In the genomic region with DNA sequence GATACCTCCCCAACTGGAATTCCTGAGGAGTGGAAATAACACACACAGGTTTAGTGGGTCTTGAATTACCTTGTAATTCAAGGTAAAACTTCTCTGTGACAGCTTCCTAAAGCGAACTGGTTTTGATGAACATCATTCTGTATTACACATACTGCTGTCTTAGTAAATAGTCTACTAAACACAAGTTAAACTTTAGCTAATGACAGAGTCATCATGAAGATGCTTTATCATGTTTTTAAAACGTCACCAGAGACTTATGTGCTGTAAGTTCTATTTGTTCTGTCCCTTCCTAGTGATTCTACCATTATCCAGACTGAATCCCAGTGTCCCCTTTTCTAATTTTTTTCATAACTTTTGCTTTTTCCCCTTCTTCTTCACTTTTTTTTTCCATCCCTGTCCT, we compare ENCODE assay signal across 29 cellular contexts.
"Had no signal": no experiment of that assay in that cellular context is flagged by ENCODE, and none has a peak within 500 bp of the region (broad histone marks: within the 10 kb centered on the region; RNA-seq: fewer than 3 reads in every experiment).

No MANE protein-coding gene starts in this region.

- DNase-seq: activated B cell treated with CpG ODN at 0.5 μM for 24 hours; activated CD4-positive, alpha-beta T cell treated with anti-CD3 and anti-CD28 coated beads, Interleukin-2, amount 50 U/mL, for 1 hour; activated CD8-positive, alpha-beta memory T cell treated with anti-CD3 and anti-CD28 coated beads, Interleukin-2, amount 10 ng/mL, durations not matched to agents 7 days and 5 days; activated CD8-positive, alpha-beta T cell treated with anti-CD3 and anti-CD28 coated beads for 36 hours; activated naive CD8-positive, alpha-beta T cell treated with anti-CD3 and anti-CD28 coated beads, Interleukin-2, amount 50 U/mL, for 24 hours; activated T-cell treated with anti-CD3 and anti-CD28 coated beads, Interleukin-2, amount 50 U/mL, for 48 hours; amygdala; central memory CD4-positive, alpha-beta T cell; foreskin fibroblast; heart right ventricle; left cardiac atrium; naive thymus-derived CD8-positive, alpha-beta T cell; retina; stimulated activated CD4-positive, alpha-beta T cell treated with anti-CD3 and anti-CD28 coated beads, Interleukin-12 subunit alpha, Interleukin-12 subunit beta, amount 100 ng/mL, for 4 hours; stimulated activated CD4-positive, alpha-beta T cell treated with anti-CD3 and anti-CD28 coated beads, Interleukin-4, amount 100 ng/mL, for 1 hour; T-helper 1 cell; trophoblast cell; uterus had no signal

- H3K4me1 Mint-ChIP-seq: activated B cell treated with CpG ODN at 0.5 μM for 24 hours; activated naive CD8-positive, alpha-beta T cell treated with anti-CD3 and anti-CD28 coated beads, Interleukin-2, amount 50 U/mL, for 24 hours; naive thymus-derived CD8-positive, alpha-beta T cell had no signal

- FAIRE-seq: endothelial cell of umbilical vein had no signal

- H3K27me3 Mint-ChIP-seq: activated B cell treated with CpG ODN at 0.5 μM for 24 hours; activated CD8-positive, alpha-beta memory T cell treated with anti-CD3 and anti-CD28 coated beads, Interleukin-2, amount 10 ng/mL, durations not matched to agents 7 days and 5 days; activated CD8-positive, alpha-beta T cell treated with anti-CD3 and anti-CD28 coated beads for 36 hours; activated naive CD4-positive, alpha-beta T cell treated with anti-CD3 and anti-CD28 coated beads, Interleukin-2, amount 50 U/mL, for 24 hours; activated naive CD8-positive, alpha-beta T cell treated with anti-CD3 and anti-CD28 coated beads, Interleukin-2, amount 50 U/mL, for 24 hours; naive thymus-derived CD8-positive, alpha-beta T cell; progenitor cell of endocrine pancreas; stimulated activated naive CD8-positive, alpha-beta T cell treated with anti-CD3 and anti-CD28 coated beads, Interleukin-15, Interleukin-2, amounts not matched to agents 100 ng/mL and 50 ng/mL, for 24 hours had no signal

- H3K4me3 Mint-ChIP-seq: activated B cell treated with CpG ODN at 0.5 μM for 24 hours; activated CD8-positive, alpha-beta memory T cell treated with anti-CD3 and anti-CD28 coated beads, Interleukin-2, amount 10 ng/mL, durations not matched to agents 7 days and 5 days; activated CD8-positive, alpha-beta T cell treated with anti-CD3 and anti-CD28 coated beads for 36 hours; activated naive CD4-positive, alpha-beta T cell treated with anti-CD3 and anti-CD28 coated beads, Interleukin-2, amount 50 U/mL, for 24 hours; activated naive CD8-positive, alpha-beta T cell treated with anti-CD3 and anti-CD28 coated beads, Interleukin-2, amount 50 U/mL, for 24 hours; naive thymus-derived CD8-positive, alpha-beta T cell; stimulated activated naive CD8-positive, alpha-beta T cell treated with anti-CD3 and anti-CD28 coated beads, Interleukin-15, Interleukin-2, amounts not matched to agents 100 ng/mL and 50 ng/mL, for 24 hours; T-helper 2 cell treated with Interferon-gamma antibody and Interleukin-4, amounts not matched to agents 5 μg/mL and 100 μg/mL, for 36 hours had no signal

- H3K9me3 Mint-ChIP-seq: activated CD8-positive, alpha-beta T cell treated with anti-CD3 and anti-CD28 coated beads for 36 hours; activated naive CD8-positive, alpha-beta T cell treated with anti-CD3 and anti-CD28 coated beads, Interleukin-2, amount 50 U/mL, for 24 hours; activated T-helper 2 cell treated with anti-CD3 and anti-CD28 coated beads, Interferon-gamma antibody, Interleukin-2, Interleukin-4, amounts not matched to agents 10 μg/mL and 5 μg/mL and 100 μg/mL, durations not matched to agents 14 hours and 24 hours and 36 hours; stimulated activated naive CD8-positive, alpha-beta T cell treated with anti-CD3 and anti-CD28 coated beads, Interleukin-15, Interleukin-2, amounts not matched to agents 100 ng/mL and 50 ng/mL, for 24 hours; T-helper 2 cell treated with Interferon-gamma antibody and Interleukin-4, amounts not matched to agents 5 μg/mL and 100 μg/mL, for 36 hours had no signal

- H3K4me1 ChIP-seq: breast epithelium, heart right ventricle, uterus had no signal

- H3K9me3 ChIP-seq: breast epithelium, heart right ventricle, thoracic aorta, uterus had no signal

- H3K27ac ChIP-seq: breast epithelium, heart right ventricle, skin epidermis, thoracic aorta, uterus had no signal

- ATAC-seq: activated CD8-positive, alpha-beta memory T cell treated with anti-CD3 and anti-CD28 coated beads, Interleukin-2, amount 10 ng/mL, durations not matched to agents 7 days and 5 days; activated CD8-positive, alpha-beta T cell treated with anti-CD3 and anti-CD28 coated beads for 36 hours; activated naive CD8-positive, alpha-beta T cell treated with anti-CD3 and anti-CD28 coated beads, Interleukin-2, amount 50 U/mL, for 24 hours; esophagus mucosa; heart right ventricle; left cardiac atrium; naive thymus-derived CD8-positive, alpha-beta T cell; sciatic nerve had no signal

- H3K27ac Mint-ChIP-seq: activated B cell treated with CpG ODN at 0.5 μM for 24 hours; activated CD8-positive, alpha-beta memory T cell treated with anti-CD3 and anti-CD28 coated beads, Interleukin-2, amount 10 ng/mL, durations not matched to agents 7 days and 5 days; activated CD8-positive, alpha-beta T cell treated with anti-CD3 and anti-CD28 coated beads for 36 hours; activated naive CD4-positive, alpha-beta T cell treated with anti-CD3 and anti-CD28 coated beads, Interleukin-2, amount 50 U/mL, for 24 hours; activated naive CD8-positive, alpha-beta T cell treated with anti-CD3 and anti-CD28 coated beads, Interleukin-2, amount 50 U/mL, for 24 hours; activated T-helper 2 cell treated with anti-CD3 and anti-CD28 coated beads, Interferon-gamma antibody, Interleukin-2, Interleukin-4, amounts not matched to agents 10 μg/mL and 5 μg/mL and 100 μg/mL, durations not matched to agents 14 hours and 24 hours and 36 hours; progenitor cell of endocrine pancreas; stimulated activated naive CD8-positive, alpha-beta T cell treated with anti-CD3 and anti-CD28 coated beads, Interleukin-15, Interleukin-2, amounts not matched to agents 100 ng/mL and 50 ng/mL, for 24 hours; T-helper 2 cell treated with Interferon-gamma antibody and Interleukin-4, amounts not matched to agents 5 μg/mL and 100 μg/mL, for 36 hours had no signal

- H3K4me3 ChIP-seq: breast epithelium, heart right ventricle, skin epidermis, thoracic aorta, uterus had no signal
